Comparison of ENCODE assay signal across 8 cellular contexts in the genomic region with DNA sequence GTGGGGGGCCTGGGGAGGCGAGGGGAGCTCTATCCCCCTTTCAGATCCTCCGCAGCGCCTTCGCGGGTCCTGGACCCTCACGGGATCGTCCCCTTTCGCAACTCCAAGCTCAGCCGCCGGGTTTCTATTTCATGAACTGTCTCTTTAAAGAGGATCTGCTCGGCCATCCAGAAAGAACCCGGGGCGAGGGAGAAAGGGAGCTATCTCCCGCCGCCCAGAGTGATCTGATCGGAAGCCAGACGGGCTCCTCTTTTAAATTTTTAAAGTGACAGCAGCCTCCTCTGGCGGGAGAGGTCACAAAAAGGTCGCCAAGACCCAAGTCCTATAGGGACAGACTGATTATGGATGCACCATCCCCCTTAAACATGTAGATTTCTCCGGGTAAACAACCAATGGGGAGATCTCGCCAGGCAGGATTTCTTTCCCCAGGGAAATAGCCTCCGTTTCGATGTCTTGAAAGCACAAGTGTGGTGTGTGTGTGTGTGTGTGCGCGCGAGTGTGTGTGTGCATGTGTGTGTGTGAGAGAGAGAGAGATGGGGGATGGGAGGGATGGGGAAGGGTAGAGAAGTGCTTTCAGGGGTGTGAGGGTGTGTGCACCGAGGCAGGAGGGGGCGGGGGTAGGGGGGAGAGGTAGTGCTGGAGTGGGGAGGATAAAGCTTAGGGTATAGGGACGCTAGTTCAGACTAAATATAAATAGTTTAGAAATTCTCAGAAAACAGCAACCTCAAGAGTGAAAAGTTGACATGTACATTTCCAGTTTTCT.
DNase-seq lines count a peak whose midpoint lies in the region; ATAC-seq and TF ChIP-seq lines count a peak whose summit lies in the region.

No MANE protein-coding gene starts in this region.

- ATAC-seq in HG02642 (IDR thresholded peaks at IDR 0.05; ENCODE audit: poor library complexity, unreplicated experiment) (no peak), GM21619 (IDR thresholded peaks at IDR 0.05; ENCODE audit: unreplicated experiment) (no peak)

- peaks cover 74% of the 10 kb centered on the region for H3K27me3 Mint-ChIP-seq in activated T-helper 1 cell treated with anti-CD3 and anti-CD28 coated beads, Interleukin-12 subunit alpha, Interleukin-12 subunit beta, Interleukin-2, Interleukin-4 antibody, amounts not matched to agents 30 ng/mL and 10 ng/mL and 1 ng/mL, durations not matched to agents 14 hours and 24 hours and 36 hours (ENCODE audit: insufficient read depth)
- H3K27me3 Mint-ChIP-seq in glutamatergic neuron (ENCODE audit: unreplicated experiment) = peaks cover 8% of the 10 kb centered on the region

- DNase-seq in GM04504 (ENCODE audit: low read depth) (peak; percentile 19), NCI-H146 treated with DMSO at 0.1 percent for 48 hours (lab: John Stamatoyannopoulos, UW; ENCODE audit: unreplicated experiment) (peak; percentile 12), glutamatergic neuron (peak; percentile 79), T-helper 9 cell (no peak)
- no peak for DNase-seq in activated T-helper 1 cell treated with anti-CD3 and anti-CD28 coated beads, Interleukin-12 subunit alpha, Interleukin-12 subunit beta, Interleukin-2, Interleukin-4 antibody, amounts not matched to agents 30 ng/mL and 10 ng/mL and 1 ng/mL, durations not matched to agents 14 hours and 24 hours and 36 hours (ENCODE audit: low spot score)

- H3K36me3 Mint-ChIP-seq in activated T-helper 1 cell treated with anti-CD3 and anti-CD28 coated beads, Interleukin-12 subunit alpha, Interleukin-12 subunit beta, Interleukin-2, Interleukin-4 antibody, amounts not matched to agents 30 ng/mL and 10 ng/mL and 1 ng/mL, durations not matched to agents 14 hours and 24 hours and 36 hours (ENCODE audit: low read depth) = peaks cover 4% of the 10 kb centered on the region
- H3K36me3 Mint-ChIP-seq in glutamatergic neuron (ENCODE audit: unreplicated experiment) = no peaks in the 10 kb centered on the region

- peak overlapping the region; percentile 52 for H3K4me3 ChIP-seq in neuron (ENCODE audit: low read length)

- peaks cover 15% of the 10 kb centered on the region for H3K27me3 ChIP-seq in neuron (ENCODE audit: insufficient read depth, low read length)

- peaks cover 27% of the 10 kb centered on the region for H3K4me1 Mint-ChIP-seq in activated T-helper 1 cell treated with anti-CD3 and anti-CD28 coated beads, Interleukin-12 subunit alpha, Interleukin-12 subunit beta, Interleukin-2, Interleukin-4 antibody, amounts not matched to agents 30 ng/mL and 10 ng/mL and 1 ng/mL, durations not matched to agents 14 hours and 24 hours and 36 hours (ENCODE audit: low read depth)
- peaks cover 16% of the 10 kb centered on the region for H3K4me1 Mint-ChIP-seq in glutamatergic neuron (ENCODE audit: low read depth, unreplicated experiment)

- no peaks in the 10 kb centered on the region for H3K9me3 ChIP-seq in neuron (ENCODE audit: low read length)

- H2AFZ ChIP-seq in neuron (ENCODE audit: low read depth, low read length) = peak overlapping the region; percentile 97

- H3K9me3 Mint-ChIP-seq in activated T-helper 1 cell treated with anti-CD3 and anti-CD28 coated beads, Interleukin-12 subunit alpha, Interleukin-12 subunit beta, Interleukin-2, Interleukin-4 antibody, amounts not matched to agents 30 ng/mL and 10 ng/mL and 1 ng/mL, durations not matched to agents 14 hours and 24 hours and 36 hours = no peaks in the 10 kb centered on the region
- H3K9me3 Mint-ChIP-seq in glutamatergic neuron (ENCODE audit: unreplicated experiment) = peaks cover 10% of the 10 kb centered on the region

- H3K4me1 ChIP-seq in neuron (ENCODE audit: insufficient read depth, low read length) = peaks cover 34% of the 10 kb centered on the region

- H3K4me3 Mint-ChIP-seq in activated T-helper 1 cell treated with anti-CD3 and anti-CD28 coated beads, Interleukin-12 subunit alpha, Interleukin-12 subunit beta, Interleukin-2, Interleukin-4 antibody, amounts not matched to agents 30 ng/mL and 10 ng/mL and 1 ng/mL, durations not matched to agents 14 hours and 24 hours and 36 hours = peak overlapping the region; percentile 65
- H3K4me3 Mint-ChIP-seq in glutamatergic neuron (ENCODE audit: unreplicated experiment) = peak overlapping the region; percentile 89

- no peaks in the 10 kb centered on the region for H3K36me3 ChIP-seq in neuron (ENCODE audit: insufficient read depth, low read length)

- no peak for TF ChIP-seq CTCF in glutamatergic neuron (IDR thresholded peaks at IDR 0.05; ENCODE audit: partially characterized antibody, unreplicated experiment)

- intact Hi-C loops in activated T-helper 1 cell treated with anti-CD3 and anti-CD28 coated beads, Interleukin-12 subunit alpha, Interleukin-12 subunit beta, Interleukin-2, Interleukin-4 antibody, amounts not matched to agents 30 ng/mL and 10 ng/mL and 1 ng/mL, durations not matched to agents 14 hours and 24 hours and 36 hours (cut with micrococcal nuclease) = loop anchor here (1.0 to 5.0 kb wide), 4 partner anchors 95 to 1435 kb away; no protein-coding TSS in a partner anchor

- peak overlapping the region; percentile 61 for H3K27ac Mint-ChIP-seq in activated T-helper 1 cell treated with anti-CD3 and anti-CD28 coated beads, Interleukin-12 subunit alpha, Interleukin-12 subunit beta, Interleukin-2, Interleukin-4 antibody, amounts not matched to agents 30 ng/mL and 10 ng/mL and 1 ng/mL, durations not matched to agents 14 hours and 24 hours and 36 hours
- no peak overlapping the region for H3K27ac Mint-ChIP-seq in glutamatergic neuron (ENCODE audit: unreplicated experiment)

Comparison
In these comparisons a context has a peak if more than half of its experiments do, and no peak if none do; other contexts are left out.
1. DNase-seq: peak in GM04504 (single experiment), NCI-H146 treated with DMSO at 0.1 percent for 48 hours (single experiment) and glutamatergic neuron (single experiment); none in activated T-helper 1 cell treated with anti-CD3 and anti-CD28 coated beads, Interleukin-12 subunit alpha, Interleukin-12 subunit beta, Interleukin-2, Interleukin-4 antibody, amounts not matched to agents 30 ng/mL and 10 ng/mL and 1 ng/mL, durations not matched to agents 14 hours and 24 hours and 36 hours (single experiment) and T-helper 9 cell (single experiment).